ENCODE assay signal across 8 cellular contexts in genomic region chr4:1200425-1201035, GRCh38. TPM values are rescaled to one million over a fixed set of nuclear protein-coding genes. Genes with fewer than 3 reads are reported as not detected.
A peak's percentile ranks its signal among the peaks of the same experiment; 100 is the strongest.
DNase-seq lines count a peak whose midpoint lies in the region; ATAC-seq and TF ChIP-seq lines count a peak whose summit lies in the region.

No MANE protein-coding gene starts in this region.

- H3K4me1 ChIP-seq in right atrium auricular region (peaks cover 0 to 14% of the 10 kb centered on the region in 2 donors), subcutaneous abdominal adipose tissue (ENCODE audit: control insufficient read depth in 5 of 5, insufficient read depth in 5 of 5, low read length in 5 of 5) (peaks cover 1 to 43% (median 32%) of the 10 kb centered on the region in 5 donors)

- H3K27ac ChIP-seq in right atrium auricular region (peak overlapping the region; percentile 41 to 51), subcutaneous abdominal adipose tissue (ENCODE audit: low read depth, low read length) (no peak overlapping the region)

- H3K9me3 Mint-ChIP-seq in activated CD8-positive, alpha-beta T cell treated with anti-CD3 and anti-CD28 coated beads for 36 hours: no peaks in the 10 kb centered on the region

- POLR2A ChIA-PET in activated CD8-positive, alpha-beta T cell treated with anti-CD3 and anti-CD28 coated beads for 36 hours (lab: Charles Lee): interaction anchor here (0.6 to 5.5 kb wide), 9 partner anchors 9 to 271 kb away, joined by 3 to 30 read pairs (median 3); partner anchors contain the start of genes CTBP1 and SPON2

- peak overlapping the region in 1 of 2 donors; percentile 21 for H3K4me3 ChIP-seq in right atrium auricular region
- peak overlapping the region in 3 of 5 donors; percentile 43 to 48 (median 46) for H3K4me3 ChIP-seq in subcutaneous abdominal adipose tissue (ENCODE audit: low read depth in 1 of 5, low read length in 5 of 5)

- no peak for TF ChIP-seq CTCF in activated CD8-positive, alpha-beta T cell treated with anti-CD3 and anti-CD28 coated beads for 36 hours (IDR thresholded peaks at IDR 0.05)
- no peak for TF ChIP-seq CTCF in right atrium auricular region (IDR thresholded peaks at IDR 0.05)

- DNase-seq in EH (ENCODE audit: low read depth): peak; percentile 93
- peak; percentile 65 for DNase-seq in activated CD8-positive, alpha-beta T cell treated with anti-CD3 and anti-CD28 coated beads for 36 hours
- peak; percentile 69 for DNase-seq in right atrium auricular region (ENCODE audit: low spot score)
- no peak for DNase-seq in effector CD8-positive, alpha-beta T cell (lab: John Stamatoyannopoulos, UW)

- no peaks in the 10 kb centered on the region for H3K27me3 ChIP-seq in right atrium auricular region
- H3K27me3 ChIP-seq in subcutaneous abdominal adipose tissue (ENCODE audit: control insufficient read depth in 5 of 5, insufficient read depth in 4 of 5, low read length in 5 of 5): peaks cover 0 to 10% (median 2%) of the 10 kb centered on the region in 5 donors

- ATAC-seq in HG02759 (IDR thresholded peaks at IDR 0.05; ENCODE audit: unreplicated experiment) (peak; percentile 1), GM21526 (IDR thresholded peaks at IDR 0.05; ENCODE audit: low FRiP score, unreplicated experiment) (no peak), GM19463 (IDR thresholded peaks at IDR 0.05; ENCODE audit: unreplicated experiment) (no peak)
- ATAC-seq in activated CD8-positive, alpha-beta T cell treated with anti-CD3 and anti-CD28 coated beads for 36 hours: no peak

- no peaks in the 10 kb centered on the region for H3K27me3 Mint-ChIP-seq in activated CD8-positive, alpha-beta T cell treated with anti-CD3 and anti-CD28 coated beads for 36 hours

- CTCF ChIA-PET in activated CD8-positive, alpha-beta T cell treated with anti-CD3 and anti-CD28 coated beads for 36 hours (lab: Charles Lee): interaction anchor here (0.8 to 1.0 kb wide), 3 partner anchors 17 to 86 kb away, joined by 3 to 4 read pairs (median 3); no protein-coding TSS in a partner anchor

- intact Hi-C loops in activated CD8-positive, alpha-beta T cell treated with anti-CD3 and anti-CD28 coated beads for 36 hours (cut with micrococcal nuclease): loop anchor here (5.0 kb wide), 1 partner anchor 47 kb away; the partner anchor contains the start of gene CTBP1

- no peaks in the 10 kb centered on the region for H3K36me3 ChIP-seq in right atrium auricular region
- H3K36me3 ChIP-seq in subcutaneous abdominal adipose tissue (ENCODE audit: control insufficient read depth in 5 of 5, insufficient read depth in 5 of 5, low read length in 5 of 5): peaks cover 0 to 2% (median 0%) of the 10 kb centered on the region in 5 donors

- peaks cover 6% of the 10 kb centered on the region for H3K36me3 Mint-ChIP-seq in activated CD8-positive, alpha-beta T cell treated with anti-CD3 and anti-CD28 coated beads for 36 hours (ENCODE audit: low read depth)

- H3K9me3 ChIP-seq in right atrium auricular region: no peaks in the 10 kb centered on the region
- no peaks in the 10 kb centered on the region for H3K9me3 ChIP-seq in subcutaneous abdominal adipose tissue (ENCODE audit: control insufficient read depth in 5 of 5, low read length in 5 of 5)

- peak overlapping the region; percentile 72 for H3K4me3 Mint-ChIP-seq in activated CD8-positive, alpha-beta T cell treated with anti-CD3 and anti-CD28 coated beads for 36 hours

- no peak overlapping the region for H3K9ac ChIP-seq in subcutaneous abdominal adipose tissue (ENCODE audit: low read length in 5 of 5)

- peak overlapping the region; percentile 96 for H3K27ac Mint-ChIP-seq in activated CD8-positive, alpha-beta T cell treated with anti-CD3 and anti-CD28 coated beads for 36 hours

- H3K4me1 Mint-ChIP-seq in activated CD8-positive, alpha-beta T cell treated with anti-CD3 and anti-CD28 coated beads for 36 hours (ENCODE audit: low read depth): peaks cover 43% of the 10 kb centered on the region

RNA-seq across cellular contexts. Expression of gene SPON2, which starts 28.1 kb away (rescaled TPM):
- 10 to 100 TPM in 1 of 2 experiments, 1 to 10 TPM in 1; 9.9 to 10.5 TPM for total RNA-seq in activated CD8-positive, alpha-beta T cell treated with anti-CD3 and anti-CD28 coated beads for 36 hours
- total RNA-seq in right atrium auricular region: 10 to 100 TPM; 13.0 to 20.8 TPM

RNA-seq across cellular contexts. Expression of gene CTBP1, which starts 48.4 kb away (rescaled TPM):
- 100 to 1,000 TPM; 136 TPM for total RNA-seq in activated CD8-positive, alpha-beta T cell treated with anti-CD3 and anti-CD28 coated beads for 36 hours
- total RNA-seq in right atrium auricular region: 100 to 1,000 TPM; 104 to 140 TPM
